In genomic region chr5:180071418-180072255, GRCh38 we compare ENCODE assay signal across 8 cellular contexts. TPM values are rescaled to one million over a fixed set of nuclear protein-coding genes. Genes with fewer than 3 reads are reported as not detected.
DNase-seq lines count a peak whose midpoint lies in the region; ATAC-seq and TF ChIP-seq lines count a peak whose summit lies in the region.

Gene RNF130, minus strand, starts transcription at chr5:180071759. Its CDS starts 57 bp downstream, at chr5:180071702.

- intact Hi-C loops in colonic mucosa (cut with DNase I), result no loop called here

- peaks cover 5% of the 10 kb centered on the region for H3K4me1 ChIP-seq in colonic mucosa

- H3K9ac ChIP-seq in colonic mucosa (ENCODE audit: low read depth in 2 of 2, low read length in 2 of 2), result peak within 1 kb of the TSS; percentile 83 to 89

- no peaks in the 10 kb centered on the region for H3K27me3 ChIP-seq in colonic mucosa

- H3K9me3 ChIP-seq in colonic mucosa, result no peaks in the 10 kb centered on the region

- ATAC-seq in HG02610 (IDR thresholded peaks at IDR 0.05; ENCODE audit: unreplicated experiment) (peak; percentile 64), GM21447 (IDR thresholded peaks at IDR 0.05; ENCODE audit: unreplicated experiment) (no peak)

- H3K4me3 ChIP-seq in colonic mucosa, result peak within 1 kb of the TSS; percentile 96

- peak; percentile 64 for DNase-seq in DMS 273 treated with DMSO at 0.1 percent for 48 hours (lab: John Stamatoyannopoulos, UW)
- peak; percentile 71 for DNase-seq in NCI-H446 treated with DMSO at 0.1 percent for 48 hours (lab: John Stamatoyannopoulos, UW)
- DNase-seq in activated CD4-positive, alpha-beta T cell treated with anti-CD3 and anti-CD28 coated beads, Interleukin-2, amount 50 U/mL, for 1 hour, result peak; percentile 77
- peak; percentile 93 for DNase-seq in colonic mucosa
- peak; percentile 92 for DNase-seq in kidney tubule cell (ENCODE audit: low spot score)
- peak; percentile 92 for DNase-seq in stimulated activated CD4-positive, alpha-beta T cell treated with anti-CD3 and anti-CD28 coated beads, Interleukin-15, amount 100 ng/mL, for 24 hours

- TF ChIP-seq CTCF in colonic mucosa (IDR thresholded peaks at IDR 0.05), result no peak

- H3K36me3 ChIP-seq in colonic mucosa, result no peaks in the 10 kb centered on the region

- peak within 1 kb of the TSS; percentile 91 for H3K27ac ChIP-seq in colonic mucosa

RNA-seq across cellular contexts. Expression of gene RNF130, which starts in this region (rescaled TPM):
- 10 to 100 TPM; 32.0 to 41.7 TPM for total RNA-seq in colonic mucosa
